In genomic region chr3:129000742-129001100, GRCh38 we compare ENCODE assay signal across 9 cellular contexts. TPM values are rescaled to one million over a fixed set of nuclear protein-coding genes. Genes with fewer than 3 reads are reported as not detected.
A peak's percentile ranks its signal among the peaks of the same experiment; 100 is the strongest.
DNase-seq lines count a peak whose midpoint lies in the region; ATAC-seq, FAIRE-seq and TF ChIP-seq lines count a peak whose summit lies in the region.
"Had no signal": no experiment of that assay in that cellular context is flagged by ENCODE, and none has a peak within 500 bp of the region (broad histone marks: within the 10 kb centered on the region; RNA-seq: fewer than 3 reads in every experiment).

No MANE protein-coding gene starts in this region.

- no peaks in the 10 kb centered on the region; a peak in 3 of 7 replicates for H3K36me3 Mint-ChIP-seq in H9 (ENCODE audit: insufficient read depth in 1 of 3, low read depth in 3 of 3)
- no peaks in the 10 kb centered on the region for H3K36me3 Mint-ChIP-seq in brain

- H3K27ac Mint-ChIP-seq in H9 (no peak overlapping the region), brain (peak overlapping the region in 3 of 5 experiments; percentile 33 to 95 (median 74))

- no peaks in the 10 kb centered on the region for H4K20me1 ChIP-seq in H9 (ENCODE audit: control insufficient read depth, insufficient read depth, insufficient read length)
- H4K20me1 ChIP-seq in keratinocyte (ENCODE audit: control insufficient read depth, extremely low read depth, insufficient read depth, low read length), result no peaks in the 10 kb centered on the region

- H3K4me1 Mint-ChIP-seq in H9 (peaks cover 17 to 38% of the 10 kb centered on the region in 2 experiments), brain (peaks cover 58% of the 10 kb centered on the region)

- no peak overlapping the region for H3T11ph ChIP-seq in H9 (ENCODE audit: low read length)

- H3K23me2 ChIP-seq in H9 (ENCODE audit: insufficient read length, low read depth, low read length, poor library complexity, severe bottlenecking), result peaks cover 7% of the 10 kb centered on the region

- no peak overlapping the region for H2BK5ac ChIP-seq in H9 (ENCODE audit: insufficient read length, low read length)

- no peak overlapping the region for H3K23ac ChIP-seq in H9 (ENCODE audit: insufficient read length, low read depth, low read length)

- no peak overlapping the region for H2AK5ac ChIP-seq in H9 (ENCODE audit: insufficient read length, low read length)

- intact Hi-C loops in gastrocnemius medialis (cut with DNase I; ENCODE audit: low total_unique reads), result no loop called here

- H2BK12ac ChIP-seq in H9 (ENCODE audit: insufficient read length, low read depth, low read length), result no peak overlapping the region

- peak; percentile 50 for DNase-seq in H9
- no peak for DNase-seq in keratinocyte (ENCODE audit: low read depth, low spot score)
- DNase-seq in gastrocnemius medialis, result no peak
- no peak for DNase-seq in GM19238 (ENCODE audit: insufficient read length, low spot score)
- DNase-seq: NCI-H774 had no signal

- no peak overlapping the region for H3K18ac ChIP-seq in H9 (ENCODE audit: insufficient read length, low read depth, low read length)

- no peak overlapping the region for H2AFZ ChIP-seq in H9 (ENCODE audit: low read length)
- peak overlapping the region; percentile 20 for H2AFZ ChIP-seq in keratinocyte (ENCODE audit: control insufficient read depth, low read length)

- H3K79me2 ChIP-seq in H9 (ENCODE audit: insufficient read depth, low read length) (no peaks in the 10 kb centered on the region), keratinocyte (ENCODE audit: control insufficient read depth, insufficient read depth, low read length) (no peaks in the 10 kb centered on the region)

- no peak overlapping the region for H4K91ac ChIP-seq in H9 (ENCODE audit: insufficient read length, low read depth, low read length)

- no peak overlapping the region for H4K5ac ChIP-seq in H9 (ENCODE audit: insufficient read length, low read depth, low read length)

- H3K4me3 Mint-ChIP-seq in H9 (peak overlapping the region; percentile 63 to 83), brain (peak overlapping the region; percentile 45 to 84 (median 79))

- no peak overlapping the region for H3K14ac ChIP-seq in H9 (ENCODE audit: insufficient read depth, low read length)

- H3K79me1 ChIP-seq in H9 (ENCODE audit: insufficient read depth, low read depth, low read length, poor library complexity, severe bottlenecking), result no peaks in the 10 kb centered on the region

- peak in 1 of 2 donors; percentile 16 for ATAC-seq in gastrocnemius medialis
- no peak for ATAC-seq in HG03520 (IDR thresholded peaks at IDR 0.05; ENCODE audit: unreplicated experiment)
- ATAC-seq in HG03045 (IDR thresholded peaks at IDR 0.05; ENCODE audit: unreplicated experiment), result no peak
- no peak for ATAC-seq in GM19351 (IDR thresholded peaks at IDR 0.05; ENCODE audit: unreplicated experiment)

- H3K4me1 ChIP-seq in H9 (ENCODE audit: insufficient read depth, low read length), result peaks cover 2% of the 10 kb centered on the region; the same call in 1 of the 2 replicates
- H3K4me1 ChIP-seq in keratinocyte (ENCODE audit: control insufficient read depth, extremely low read depth, insufficient read depth, low read length), result no peaks in the 10 kb centered on the region
- peaks cover 22 to 27% of the 10 kb centered on the region in 2 donors for H3K4me1 ChIP-seq in gastrocnemius medialis

- no peak overlapping the region for H2BK20ac ChIP-seq in H9 (ENCODE audit: low read depth, low read length, poor library complexity, severe bottlenecking)

- H3K27me3 ChIP-seq in H9 (ENCODE audit: insufficient read depth, low read length) (peaks cover 51% of the 10 kb centered on the region), keratinocyte (ENCODE audit: control insufficient read depth, extremely low read depth, insufficient read depth, low read length) (peaks cover 64% of the 10 kb centered on the region), gastrocnemius medialis (peaks cover 22 to 38% (median 25%) of the 10 kb centered on the region in 3 donors)

- H3K27ac ChIP-seq in H9 (ENCODE audit: insufficient read length, low read depth, low read length) (no peak overlapping the region), keratinocyte (ENCODE audit: control insufficient read depth, insufficient read depth, low read length) (no peak overlapping the region), gastrocnemius medialis (peak overlapping the region; percentile 78 to 82 (median 80))

- TF ChIP-seq CTCF in H9 (conservative IDR thresholded peaks at IDR 0.05) (no peak), brain (conservative IDR thresholded peaks at IDR 0.05) (no peak), keratinocyte (optimal IDR thresholded peaks at IDR 0.05 in 1 of 3, IDR thresholded peaks at IDR 0.05 in 1 of 3, conservative IDR thresholded peaks at IDR 0.05 in 1 of 3; ENCODE audit: extremely low read depth in 1 of 3, insufficient read depth in 2 of 3, low read length in 3 of 3) (no peak), gastrocnemius medialis (IDR thresholded peaks at IDR 0.05 in 4 of 5, conservative IDR thresholded peaks at IDR 0.05 in 1 of 5) (no peak)

- dilution Hi-C loops in keratinocyte (cut with MboI; ENCODE audit: extremely low pct_ligation_motif_present, low sequenced_read_pairs), result no loop called here

- H3K27me3 Mint-ChIP-seq in H9 (ENCODE audit: low read depth) (peaks cover 96% of the 10 kb centered on the region), brain (peaks cover 42% of the 10 kb centered on the region)

- FAIRE-seq in keratinocyte (lab: Jason Lieb, UNC), result no peak

- TF ChIP-seq POLR2A in gastrocnemius medialis (IDR thresholded peaks at IDR 0.05), result no peak

- H3K56ac ChIP-seq in H9 (ENCODE audit: insufficient read length, low read depth, low read length), result no peak overlapping the region

- H2BK15ac ChIP-seq in H9 (ENCODE audit: low read depth, low read length), result no peak overlapping the region

- H3K4me2 ChIP-seq in H9 (ENCODE audit: insufficient read depth, insufficient read length, low read length), result peak overlapping the region; percentile 93
- peak overlapping the region; percentile 47 for H3K4me2 ChIP-seq in keratinocyte (ENCODE audit: control insufficient read depth, extremely low read depth, insufficient read depth, low read depth, low read length)

- H3K9me3 Mint-ChIP-seq in H9 (peaks cover 0 to 8% of the 10 kb centered on the region in 2 experiments; a peak in 4 of 5 replicates), brain (peaks cover 0 to 6% (median 0%) of the 10 kb centered on the region in 5 experiments)

- in situ Hi-C loops in gastrocnemius medialis (cut with MboI; ENCODE audit: low sequenced_read_pairs in 4 of 4), result no loop called here

- no peak overlapping the region for H3K9ac ChIP-seq in H9 (ENCODE audit: extremely low read depth, insufficient read length, low read length)
- H3K9ac ChIP-seq in keratinocyte (ENCODE audit: control insufficient read depth, extremely low read depth, insufficient read depth, low read length), result no peak overlapping the region

- H3K36me3 ChIP-seq in keratinocyte (ENCODE audit: control insufficient read depth in 2 of 2, extremely low read depth in 1 of 2, insufficient read depth in 2 of 2, low read length in 2 of 2) (no peaks in the 10 kb centered on the region), gastrocnemius medialis (no peaks in the 10 kb centered on the region)

- peak overlapping the region in 1 of 3 experiments; percentile 4 for H3K4me3 ChIP-seq in keratinocyte (ENCODE audit: control insufficient read depth in 2 of 3, extremely low read depth in 1 of 3, insufficient read depth in 2 of 3, low read depth in 1 of 3, low read length in 3 of 3)
- peak overlapping the region; percentile 55 to 77 (median 62) for H3K4me3 ChIP-seq in gastrocnemius medialis

- no CpG with 5 or more reads among the region's 15 CpGs for WGBS in H9 (ENCODE audit: extremely low coverage, insufficient read length, low lambda C conversion rate)

- no peak overlapping the region for H4K8ac ChIP-seq in H9 (replicated peaks; ENCODE audit: insufficient read length, low read depth, low read length)

- no peaks in the 10 kb centered on the region for H3K9me3 ChIP-seq in H9 (ENCODE audit: control insufficient read depth, low read depth, low read length)
- no peaks in the 10 kb centered on the region for H3K9me3 ChIP-seq in keratinocyte (ENCODE audit: control insufficient read depth, low read depth, low read length)
- H3K9me3 ChIP-seq in gastrocnemius medialis, result no peaks in the 10 kb centered on the region

- no peak overlapping the region for H2BK120ac ChIP-seq in H9 (ENCODE audit: low read depth, low read length, poor library complexity, severe bottlenecking)

- no peak overlapping the region for H3K4ac ChIP-seq in H9 (ENCODE audit: low read depth, low read length)

- H3K9me1 ChIP-seq in keratinocyte (ENCODE audit: control insufficient read depth, extremely low read depth, insufficient read depth, low read length), result no peaks in the 10 kb centered on the region

RNA-seq across cellular contexts. Expression of gene EFCC1, which starts 0.4 kb away (rescaled TPM):
- 0.09 TPM in 1 of 2 replicates, not detected in the other for total RNA-seq in H9 (2021)
- 0.97 TPM for polyA plus RNA-seq in brain (ENCODE audit: insufficient read depth, low read depth, low replicate concordance)
- not detected in 3 replicates for polyA plus RNA-seq in keratinocyte
- not detected for polyA plus RNA-seq in keratinocyte (2011; ENCODE audit: low read depth)
- not detected in 2 replicates for polyA plus RNA-seq in keratinocyte (2011; cell fraction: cytosol; rRNA removed)
- polyA plus RNA-seq in keratinocyte (2011; cell fraction: nucleus; rRNA removed), result not detected in 2 replicates
- polyA plus RNA-seq in keratinocyte (2012; ENCODE audit: low replicate concordance), result 0.16 TPM in 1 of 2 replicates, not detected in the other
- polyA minus RNA-seq in keratinocyte, result not detected in 3 replicates
- polyA minus RNA-seq in keratinocyte (2011; cell fraction: cytosol; rRNA and poly(A)+ RNA removed), result not detected
- not detected in 2 replicates for polyA minus RNA-seq in keratinocyte (2011; cell fraction: nucleus; rRNA and poly(A)+ RNA removed)
- total RNA-seq in gastrocnemius medialis, result 1 to 10 TPM in 1 of 4 donors, under 1 TPM in 3; 0.26 to 1.2 (median 0.45) TPM

RNA-seq across cellular contexts. Expression of gene CFAP92, which starts 6.8 kb away (rescaled TPM):
- total RNA-seq in H9 (2021) (0.92 and 1.2 TPM in 2 replicates), gastrocnemius medialis (under 1 TPM in 3 of 4 donors, not detected in 1; 0.07 to 0.34 (median 0.20) TPM)
- polyA plus RNA-seq in brain (ENCODE audit: insufficient read depth, low read depth, low replicate concordance) (0.27 TPM), keratinocyte (0.11 to 0.26 TPM (median 0.22 TPM) in 3 replicates)
- polyA plus RNA-seq in keratinocyte (2011; ENCODE audit: low read depth), result 0.45 TPM
- polyA plus RNA-seq in keratinocyte (2011; cell fraction: cytosol; rRNA removed), result 0.12 and 0.14 TPM in 2 replicates
- polyA plus RNA-seq in keratinocyte (2011; cell fraction: nucleus; rRNA removed), result 0.19 and 0.45 TPM in 2 replicates
- polyA plus RNA-seq in keratinocyte (2012; ENCODE audit: low replicate concordance), result 0.17 and 0.24 TPM in 2 replicates
- polyA minus RNA-seq in keratinocyte, result 0.58 TPM in 1 of 3 replicates, not detected in the others
- polyA minus RNA-seq in keratinocyte (2011; cell fraction: cytosol; rRNA and poly(A)+ RNA removed), result not detected
- not detected in 2 replicates for polyA minus RNA-seq in keratinocyte (2011; cell fraction: nucleus; rRNA and poly(A)+ RNA removed)

RNA-seq across cellular contexts. Expression of gene GP9, which starts 59.9 kb away (rescaled TPM):
- not detected in 2 replicates for total RNA-seq in H9 (2021)
- not detected for polyA plus RNA-seq in brain (ENCODE audit: insufficient read depth, low read depth, low replicate concordance)
- not detected in 3 replicates for polyA plus RNA-seq in keratinocyte
- not detected for polyA plus RNA-seq in keratinocyte (2011; ENCODE audit: low read depth)
- not detected in 2 replicates for polyA plus RNA-seq in keratinocyte (2011; cell fraction: cytosol; rRNA removed)
- not detected in 2 replicates for polyA plus RNA-seq in keratinocyte (2011; cell fraction: nucleus; rRNA removed)
- not detected in 2 replicates for polyA plus RNA-seq in keratinocyte (2012; ENCODE audit: low replicate concordance)
- polyA minus RNA-seq in keratinocyte, result not detected in 3 replicates
- polyA minus RNA-seq in keratinocyte (2011; cell fraction: cytosol; rRNA and poly(A)+ RNA removed), result not detected
- not detected in 2 replicates for polyA minus RNA-seq in keratinocyte (2011; cell fraction: nucleus; rRNA and poly(A)+ RNA removed)
- under 1 TPM in 1 of 4 donors, not detected in 3; 0.42 TPM for total RNA-seq in gastrocnemius medialis

Comparison
In these comparisons a context has a peak if more than half of its experiments do, and no peak if none do; other contexts are left out.
1. H3K27ac ChIP-seq: peak in gastrocnemius medialis (4 of 4); none in H9 (single experiment) and keratinocyte (single experiment).
2. H3K27ac Mint-ChIP-seq: peak in brain (3 of 5); none in H9 (0 of 3).